29 cellular contexts compared by ENCODE assay signal in the genomic region with DNA sequence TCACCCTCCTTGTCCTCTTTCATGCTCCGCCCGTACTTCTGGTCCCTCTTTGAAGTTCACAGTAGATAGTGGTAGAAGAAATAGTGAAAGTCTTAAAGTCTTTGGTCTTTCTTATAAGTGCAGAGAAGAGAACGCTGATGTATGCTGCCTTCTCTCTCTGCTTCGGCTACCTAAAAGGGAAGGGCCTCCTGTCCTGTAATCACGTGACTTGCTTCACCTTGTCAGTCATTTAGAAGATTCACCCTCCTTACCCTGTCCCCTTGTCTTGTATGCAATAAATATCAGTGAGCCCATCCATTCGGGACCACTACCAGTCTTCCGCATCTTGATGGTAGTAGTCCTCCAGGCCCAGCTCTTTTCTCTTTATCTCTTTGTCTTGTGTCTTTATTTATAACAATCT.
"Had no signal": no experiment of that assay in that cellular context is flagged by ENCODE, and none has a peak within 500 bp of the region (broad histone marks: within the 10 kb centered on the region; RNA-seq: fewer than 3 reads in every experiment).

No MANE protein-coding gene starts in this region.

- ATAC-seq: left colon; left lung; natural killer cell; sciatic nerve; stimulated activated naive B cell treated with anti-CD40 and anti-IgM and Interleukin-4, amounts not matched to agents 10 μg/mL and 1 μg/mL and 100 μg/mL, for 72 hours; stimulated activated naive CD8-positive, alpha-beta T cell treated with anti-CD3 and anti-CD28 coated beads, Interleukin-15, Interleukin-2, amounts not matched to agents 100 U/mL and 50 U/mL, for 24 hours; upper lobe of right lung had no signal

- FAIRE-seq: islet of Langerhans, kidney, urothelium cell line had no signal

- DNase-seq: hypothalamus; immature natural killer cell; kidney; left colon; left lung; mesendoderm; naive B cell; natural killer cell; nephron progenitor cell; ovary; stimulated activated CD4-positive, alpha-beta T cell treated with anti-CD3 and anti-CD28 coated beads, Interleukin-12 subunit alpha, Interleukin-12 subunit beta, amount 100 ng/mL, for 4 hours; stimulated activated CD4-positive, alpha-beta T cell treated with anti-CD3 and anti-CD28 coated beads, Interleukin-15, amount 100 ng/mL, for 24 hours; stimulated activated CD4-positive, alpha-beta T cell treated with anti-CD3 and anti-CD28 coated beads, Interleukin-2, amount 100 ng/mL, for 24 hours; stimulated activated CD4-positive, alpha-beta T cell treated with anti-CD3 and anti-CD28 coated beads, Interleukin-4, amount 100 ng/mL, for 1 hour; stimulated activated naive B cell treated with anti-CD40 and anti-IgM and Interleukin-4, amounts not matched to agents 10 μg/mL and 1 μg/mL and 100 μg/mL, for 72 hours; stimulated activated naive CD8-positive, alpha-beta T cell treated with anti-CD3 and anti-CD28 coated beads, Interleukin-15, Interleukin-2, amounts not matched to agents 100 U/mL and 50 U/mL, for 24 hours; stomach; testis; transverse colon; upper lobe of right lung had no signal

- H3K27me3 ChIP-seq: left lung, ovary, right atrium auricular region, stomach, testis, thyroid gland, transverse colon, upper lobe of right lung had no signal

- H3K36me3 ChIP-seq: left lung, ovary, right atrium auricular region, stomach, thyroid gland, transverse colon, upper lobe of right lung had no signal

- H3K27ac Mint-ChIP-seq: immature natural killer cell; mesothelial cell of epicardium; natural killer cell; nephron progenitor cell; progenitor cell of endocrine pancreas; stimulated activated naive B cell treated with anti-CD40 and anti-IgM and Interleukin-4, amounts not matched to agents 10 μg/mL and 1 μg/mL and 100 μg/mL, for 72 hours had no signal

- H3K27me3 Mint-ChIP-seq: naive B cell, progenitor cell of endocrine pancreas had no signal

- H3K4me1 ChIP-seq: right atrium auricular region, stomach, testis, thyroid gland, transverse colon had no signal

- H3K9me3 ChIP-seq: ovary, testis, thyroid gland, upper lobe of right lung had no signal

- H3K27ac ChIP-seq: left lung, ovary, right atrium auricular region, skin epidermis, stomach, testis, thyroid gland, transverse colon, upper lobe of right lung had no signal

- H3K4me3 ChIP-seq: left lung, lung, ovary, right atrium auricular region, skin epidermis, stomach, testis, thyroid gland, transverse colon, upper lobe of right lung had no signal

- H3K4me3 Mint-ChIP-seq: immature natural killer cell; mesothelial cell of epicardium; naive B cell; natural killer cell; nephron progenitor cell; stimulated activated naive B cell treated with anti-CD40 and anti-IgM and Interleukin-4, amounts not matched to agents 10 μg/mL and 1 μg/mL and 100 μg/mL, for 72 hours had no signal
